7 cellular contexts compared by ENCODE assay signal in genomic region chr2:198534756-198535155, GRCh38.
"Had no signal": no experiment of that assay in that cellular context is flagged by ENCODE, and none has a peak within 500 bp of the region (broad histone marks: within the 10 kb centered on the region; RNA-seq: fewer than 3 reads in every experiment).

No MANE protein-coding gene starts in this region.

- DNase-seq: IMR-90, KBM-7, KG1 had no signal

- H3K4me2 ChIP-seq: KMS-11 had no signal

- H3K9ac ChIP-seq: KMS-11 had no signal

- ATAC-seq: HepG2, K562 had no signal

- H3K4me3 ChIP-seq: K562 had no signal

- H3K27ac ChIP-seq: HL-60, KMS-11 had no signal
